Comparison of ENCODE assay signal across 8 cellular contexts in genomic region chr16:19524356-19524865, GRCh38. TPM values are rescaled to one million over a fixed set of nuclear protein-coding genes. Genes with fewer than 3 reads are reported as not detected.
DNase-seq lines count a peak whose midpoint lies in the region; ATAC-seq and TF ChIP-seq lines count a peak whose summit lies in the region.

No MANE protein-coding gene starts in this region.

- TF ChIP-seq CTCF in brain (conservative IDR thresholded peaks at IDR 0.05) (no peak), kidney epithelial cell (IDR thresholded peaks at IDR 0.05; ENCODE audit: insufficient read depth, low read length, poor library complexity, severe bottlenecking) (no peak)

- H3K27ac Mint-ChIP-seq in brain: peak overlapping the region; percentile 88 to 99 (median 96)

- DNase-seq in GF-D8 (lab: John Stamatoyannopoulos, UW) (peak; percentile 12), NAMALWA (ENCODE audit: low spot score) (peak; percentile 58), kidney epithelial cell (ENCODE audit: low read depth) (no peak), NCI-H1048 (lab: John Stamatoyannopoulos, UW) (no peak)

- peaks cover 74% of the 10 kb centered on the region for H3K4me1 Mint-ChIP-seq in brain

- no peaks in the 10 kb centered on the region for H3K9me3 Mint-ChIP-seq in brain

- H3K4me3 Mint-ChIP-seq in brain: peak overlapping the region; percentile 91 to 99 (median 97)

- H3K9ac ChIP-seq in stomach smooth muscle (ENCODE audit: low read length in 2 of 2): peak overlapping the region; percentile 72 to 73

- H3K4me3 ChIP-seq in kidney epithelial cell (ENCODE audit: low read depth, low read length) (peak overlapping the region; percentile 99), stomach smooth muscle (ENCODE audit: low read length in 2 of 2) (peak overlapping the region; percentile 75 to 94)

- H3K9me3 ChIP-seq in stomach smooth muscle (ENCODE audit: control insufficient read depth in 2 of 2, low read length in 2 of 2): no peaks in the 10 kb centered on the region

- H3K27me3 ChIP-seq in kidney epithelial cell (ENCODE audit: control insufficient read depth, insufficient read depth, low read length) (no peaks in the 10 kb centered on the region), stomach smooth muscle (ENCODE audit: control insufficient read depth in 1 of 2, insufficient read depth in 2 of 2, low read length in 2 of 2) (no peaks in the 10 kb centered on the region)

- H3K27ac ChIP-seq in stomach smooth muscle (ENCODE audit: low read length): no peak overlapping the region

- peaks cover 35% of the 10 kb centered on the region for H3K4me1 ChIP-seq in stomach smooth muscle (ENCODE audit: control insufficient read depth, insufficient read depth, low read length)

- ATAC-seq in HG03469 (IDR thresholded peaks at IDR 0.05; ENCODE audit: unreplicated experiment) (no peak), GM21360 (IDR thresholded peaks at IDR 0.05; ENCODE audit: unreplicated experiment) (no peak)

- H3K36me3 ChIP-seq in kidney epithelial cell (ENCODE audit: control insufficient read depth, insufficient read depth, low read length) (no peaks in the 10 kb centered on the region), stomach smooth muscle (ENCODE audit: control insufficient read depth in 2 of 2, insufficient read depth in 2 of 2, low read length in 2 of 2) (peaks cover 0 to 8% of the 10 kb centered on the region in 2 donors)

- H3K36me3 Mint-ChIP-seq in brain: peaks cover 18% of the 10 kb centered on the region

- peaks cover 10% of the 10 kb centered on the region for H3K27me3 Mint-ChIP-seq in brain

RNA-seq across cellular contexts. Expression of gene CCP110, which starts 0.7 kb away (rescaled TPM):
- polyA plus RNA-seq in brain (ENCODE audit: insufficient read depth, low read depth, low replicate concordance): 16.4 TPM
- total RNA-seq in kidney epithelial cell: 6.6 and 7.4 TPM in 2 replicates

RNA-seq across cellular contexts. Expression of gene GDE1, which starts 2.5 kb away (rescaled TPM):
- 71.0 TPM for polyA plus RNA-seq in brain (ENCODE audit: insufficient read depth, low read depth, low replicate concordance)
- total RNA-seq in kidney epithelial cell: 81.5 and 81.9 TPM in 2 replicates

RNA-seq across cellular contexts. Expression of gene VPS35L, which starts 31.1 kb away (rescaled TPM):
- polyA plus RNA-seq in brain (ENCODE audit: insufficient read depth, low read depth, low replicate concordance): 82.3 TPM
- total RNA-seq in kidney epithelial cell: 62.8 and 66.5 TPM in 2 replicates

Comparison
In these comparisons a context has a peak if more than half of its experiments do, and no peak if none do; other contexts are left out.
1. DNase-seq: peak in GF-D8 (single experiment) and NAMALWA (single experiment); none in kidney epithelial cell (single experiment) and NCI-H1048 (single experiment).